ENCODE assay signal across 8 cellular contexts in genomic region chr3:161372321-161373260, GRCh38. TPM values are rescaled to one million over a fixed set of nuclear protein-coding genes. Genes with fewer than 3 reads are reported as not detected.
A peak's percentile ranks its signal among the peaks of the same experiment; 100 is the strongest.
DNase-seq lines count a peak whose midpoint lies in the region; ATAC-seq and TF ChIP-seq lines count a peak whose summit lies in the region.

No MANE protein-coding gene starts in this region.

- H3K27ac Mint-ChIP-seq in chondrocyte (ENCODE audit: unreplicated experiment), result no peak overlapping the region

- H3K36me3 Mint-ChIP-seq in chondrocyte (ENCODE audit: low read depth), result no peaks in the 10 kb centered on the region

- peak overlapping the region; percentile 76 for H3K4me3 Mint-ChIP-seq in chondrocyte (ENCODE audit: unreplicated experiment)

- H3K4me1 Mint-ChIP-seq in chondrocyte (ENCODE audit: low read depth), result peaks cover 16% of the 10 kb centered on the region

- no peaks in the 10 kb centered on the region for H3K9me3 Mint-ChIP-seq in chondrocyte (ENCODE audit: low read depth)

- H3K27ac ChIP-seq in layer of hippocampus (ENCODE audit: low read depth, low read length), result peak overlapping the region; percentile 42

- ATAC-seq in GM19463 (IDR thresholded peaks at IDR 0.05; ENCODE audit: unreplicated experiment) (peak; percentile 50), SK-N-SH treated with all-trans-retinoic acid at 6 μM for 48 hours (peak; percentile 87)

- peaks cover 3% of the 10 kb centered on the region for H3K27me3 ChIP-seq in layer of hippocampus (ENCODE audit: control insufficient read depth, insufficient read depth, low read length)

- peak; percentile 14 for DNase-seq in Caki2 (ENCODE audit: low read depth)
- peak; percentile 22 for DNase-seq in HPDE6-E6E7 (ENCODE audit: extremely low spot score)
- DNase-seq in chondrocyte (ENCODE audit: low spot score), result no peak
- DNase-seq in stimulated activated CD4-positive, alpha-beta T cell treated with anti-CD3 and anti-CD28 coated beads, Interleukin-1b, Interleukin-23, amount 100 ng/mL, for 48 hours, result peak; percentile 4
- DNase-seq in mesenteric fat pad (ENCODE audit: low spot score), result no peak

- no peak for TF ChIP-seq CTCF in chondrocyte (IDR thresholded peaks at IDR 0.05)

- H3K27me3 Mint-ChIP-seq in chondrocyte (ENCODE audit: low read depth), result peaks cover 71% of the 10 kb centered on the region

- in situ Hi-C loops in Caki2 (cut with HindIII; ENCODE audit: low pct_unique_long_range_greater_than_20kb, low sequenced_read_pairs), result no loop called here

TF ChIP-seq in SK-N-SH treated with all-trans-retinoic acid at 6 μM for 48 hours, 23 proteins besides CTCF, POLR2A, EP300 and RAD21:
- TF ChIP-seq PATZ1 (CRISPR knock-in tag; IDR thresholded peaks at IDR 0.05; ENCODE audit: borderline replicate concordance) (no peak), TSHZ2 (CRISPR knock-in tag; IDR thresholded peaks at IDR 0.05) (no peak), BACH2 (CRISPR knock-in tag; IDR thresholded peaks at IDR 0.05; ENCODE audit: borderline replicate concordance) (no peak), ESRRG (CRISPR knock-in tag; IDR thresholded peaks at IDR 0.05) (no peak), CREB5 (CRISPR knock-in tag; IDR thresholded peaks at IDR 0.05; ENCODE audit: low read depth) (no peak), POU6F1 (CRISPR knock-in tag; IDR thresholded peaks at IDR 0.05; ENCODE audit: borderline replicate concordance, low read depth) (no peak), OSR1 (CRISPR knock-in tag; IDR thresholded peaks at IDR 0.05) (no peak)
TF ChIP-seq in SK-N-SH treated with all-trans-retinoic acid at 6 μM for 48 hours: peak in this region for 0.

RNA-seq across cellular contexts. Expression of gene SPTSSB, which starts 1.3 kb away (rescaled TPM):
- total RNA-seq in Caki2 (2014; rRNA removed; shearing (Covaris generic); ENCODE audit: low replicate concordance), result not detected in 2 replicates
- total RNA-seq in chondrocyte (not detected in 3 replicates), mesenteric fat pad (not detected)

Comparison
In these comparisons a context has a peak if more than half of its experiments do, and no peak if none do; other contexts are left out.
1. DNase-seq: peak in Caki2 (single experiment), HPDE6-E6E7 (single experiment) and stimulated activated CD4-positive, alpha-beta T cell treated with anti-CD3 and anti-CD28 coated beads, Interleukin-1b, Interleukin-23, amount 100 ng/mL, for 48 hours (single experiment); none in chondrocyte (single experiment) and mesenteric fat pad (single experiment).